In genomic region chr21:45796003-45796402, GRCh38 we compare ENCODE assay signal across 28 cellular contexts.
"Had no signal": no experiment of that assay in that cellular context is flagged by ENCODE, and none has a peak within 500 bp of the region (broad histone marks: within the 10 kb centered on the region; RNA-seq: fewer than 3 reads in every experiment).

No MANE protein-coding gene starts in this region.

- DNase-seq: natural killer cell; occipital lobe; ovary; posterior cingulate gyrus; psoas muscle; right cardiac atrium; spleen; stimulated activated CD4-positive, alpha-beta T cell treated with anti-CD3 and anti-CD28 coated beads, Interleukin-12 subunit alpha, Interleukin-12 subunit beta, amount 100 ng/mL, for 4 hours; stimulated activated CD4-positive, alpha-beta T cell treated with anti-CD3 and anti-CD28 coated beads, Interleukin-1b, Interleukin-23, amount 100 ng/mL, for 48 hours; stimulated activated CD4-positive, alpha-beta T cell treated with anti-CD3 and anti-CD28 coated beads, Interleukin-4, amount 100 ng/mL, for 1 hour; stimulated activated CD4-positive, alpha-beta T cell treated with anti-CD3 and anti-CD28 coated beads, Interleukin-4, amount 100 ng/mL, for 4 hours; stimulated activated CD8-positive, alpha-beta memory T cell treated with anti-CD3 and anti-CD28 coated beads, Interleukin-4, amount 100 ng/mL, for 48 hours; stimulated activated naive CD4-positive, alpha-beta T cell; stimulated activated naive CD8-positive, alpha-beta T cell treated with anti-CD3 and anti-CD28 coated beads, Interleukin-15, amount 100 ng/mL, for 72 hours; stimulated activated naive CD8-positive, alpha-beta T cell treated with anti-CD3 and anti-CD28 coated beads, Interleukin-15, Interleukin-2, amounts not matched to agents 100 U/mL and 50 U/mL, for 24 hours; substantia nigra; testis; tibial artery; transverse colon; upper lobe of right lung; uterus had no signal

- H3K4me1 ChIP-seq: neural progenitor cell, parathyroid adenoma, psoas muscle, spleen, suprapubic skin, testis, tibial artery, upper lobe of right lung, uterus had no signal

- H3K27ac ChIP-seq: neural progenitor cell, ovary, parathyroid adenoma, psoas muscle, skin epidermis, spleen, suprapubic skin, testis, tibial artery, transverse colon, upper lobe of right lung, uterus had no signal

- H3K4me2 ChIP-seq: neural progenitor cell, smooth muscle cell had no signal

- H3K4me3 ChIP-seq: neural progenitor cell, ovary, psoas muscle, skin epidermis, smooth muscle cell, spleen, suprapubic skin, testis, tibial artery, transverse colon, upper lobe of right lung, uterus had no signal

- H3K27me3 ChIP-seq: neural progenitor cell, ovary, spleen, testis, transverse colon, upper lobe of right lung, uterus had no signal

- H3K9me3 ChIP-seq: ovary, psoas muscle, spleen, suprapubic skin, testis, tibial artery, transverse colon, upper lobe of right lung, uterus had no signal

- H3K79me2 ChIP-seq: parathyroid adenoma had no signal

- H2AFZ ChIP-seq: neural progenitor cell, parathyroid adenoma had no signal

- H3K36me3 ChIP-seq: neural progenitor cell, ovary, suprapubic skin, tibial artery, transverse colon, upper lobe of right lung, uterus had no signal

- H3K9ac ChIP-seq: neural progenitor cell, parathyroid adenoma had no signal

- ATAC-seq: natural killer cell; psoas muscle; right cardiac atrium; sciatic nerve; stimulated activated memory B cell treated with anti-CD40 and anti-IgM and Interleukin-4, amounts not matched to agents 10 μg/mL and 1 μg/mL and 100 μg/mL, for 72 hours; stimulated activated naive CD8-positive, alpha-beta T cell treated with anti-CD3 and anti-CD28 coated beads, Interleukin-15, amount 100 ng/mL, for 72 hours; stimulated activated naive CD8-positive, alpha-beta T cell treated with anti-CD3 and anti-CD28 coated beads, Interleukin-15, Interleukin-2, amounts not matched to agents 100 U/mL and 50 U/mL, for 24 hours; upper lobe of right lung had no signal
